ENCODE assay signal across 1 cellular context in genomic region chr4:124275-125081, GRCh38.
A peak's percentile ranks its signal among the peaks of the same experiment; 100 is the strongest.
TF ChIP-seq lines count a peak whose summit lies in the region.

Gene ZNF718, plus strand, starts transcription at chr4:124501. Its CDS starts 170 bp downstream, at chr4:124671.

TF ChIP-seq in H1, 55 proteins besides CTCF, POLR2A, EP300 and RAD21:
- TF ChIP-seq EZH2 (IDR thresholded peaks at IDR 0.05; ENCODE audit: low read depth, low read length, severe bottlenecking): no peak
- peak in 1 of 2 experiments; percentile 15; a peak in 2 of 4 replicates for TF ChIP-seq SIN3A (conservative IDR thresholded peaks at IDR 0.05 in 1 of 2, IDR thresholded peaks at IDR 0.05 in 1 of 2; ENCODE audit: low read depth in 1 of 2, low read length in 2 of 2)
- TF ChIP-seq YY1 (IDR thresholded peaks at IDR 0.05; ENCODE audit: low read depth, low read length): peak; percentile 93
- peak; percentile 81 for TF ChIP-seq CREB1 (IDR thresholded peaks at IDR 0.05)
- no peak for TF ChIP-seq TCF12 (IDR thresholded peaks at IDR 0.05; ENCODE audit: low read depth, low read length)
- no peak; the same call in 1 of the 2 replicates for TF ChIP-seq KDM1A (IDR thresholded peaks at IDR 0.05; ENCODE audit: borderline replicate concordance, low read length)
- TF ChIP-seq TEAD4 (IDR thresholded peaks at IDR 0.05; ENCODE audit: low read depth, low read length): no peak
- peak; percentile 98 for TF ChIP-seq TAF1 (IDR thresholded peaks at IDR 0.05; ENCODE audit: low read depth, low read length)
- TF ChIP-seq E2F6 (IDR thresholded peaks at IDR 0.05): peak; percentile 52
- peak; percentile 82 for TF ChIP-seq KDM4A (IDR thresholded peaks at IDR 0.05; ENCODE audit: low read depth, low read length, severe bottlenecking)
- TF ChIP-seq FOSL1 (IDR thresholded peaks at IDR 0.05; ENCODE audit: insufficient read depth, low read depth, low read length): no peak
- no peak for TF ChIP-seq ATF2 (IDR thresholded peaks at IDR 0.05; ENCODE audit: low read length)
- no peak for TF ChIP-seq NRF1 (IDR thresholded peaks at IDR 0.05; ENCODE audit: low read depth, low read length)
- TF ChIP-seq SIX5 (IDR thresholded peaks at IDR 0.05; ENCODE audit: low read depth, low read length): no peak
- no peak for TF ChIP-seq HDAC6 (IDR thresholded peaks at IDR 0.05; ENCODE audit: low read depth, low read length)
- TF ChIP-seq TAF7 (optimal IDR thresholded peaks at IDR 0.05; ENCODE audit: borderline replicate concordance, low read depth, low read length): peak; percentile 94
- peak; percentile 95 for TF ChIP-seq TBP (IDR thresholded peaks at IDR 0.05; ENCODE audit: low read depth, low read length)
- TF ChIP-seq SP2 (IDR thresholded peaks at IDR 0.05; ENCODE audit: low read length): peak; percentile 82
- peak; percentile 99 for TF ChIP-seq SP1 (IDR thresholded peaks at IDR 0.05; ENCODE audit: low read depth, low read length)
- TF ChIP-seq SAP30 (IDR thresholded peaks at IDR 0.05; ENCODE audit: insufficient read depth, insufficient replicate concordance, low read length): peak; percentile 51
- no peak for TF ChIP-seq ASH2L (IDR thresholded peaks at IDR 0.05; ENCODE audit: low read length)
- peak; percentile 62; the same call in 1 of the 2 replicates for TF ChIP-seq GTF2F1 (IDR thresholded peaks at IDR 0.05; ENCODE audit: borderline replicate concordance, low read depth, low read length)
- no peak for TF ChIP-seq CBX5 (IDR thresholded peaks at IDR 0.05; ENCODE audit: low read depth, low read length)
- peak; percentile 23; the same call in 1 of the 2 replicates for TF ChIP-seq RBBP5 (IDR thresholded peaks at IDR 0.05; ENCODE audit: borderline replicate concordance, low read depth, low read length)
- no peak for TF ChIP-seq POU5F1 (IDR thresholded peaks at IDR 0.05; ENCODE audit: low read depth, low read length)
- TF ChIP-seq CHD1 (IDR thresholded peaks at IDR 0.05; ENCODE audit: low read depth, low read length): no peak
- TF ChIP-seq CHD2 (IDR thresholded peaks at IDR 0.05; ENCODE audit: low read length): peak; percentile 92
- peak; percentile 98 for TF ChIP-seq PHF8 (conservative IDR thresholded peaks at IDR 0.05; ENCODE audit: low read depth, low read length)
- no peak for TF ChIP-seq GABPA (IDR thresholded peaks at IDR 0.05; ENCODE audit: borderline replicate concordance, insufficient read depth, low read length)
- peak; percentile 48; the same call in 1 of the 2 replicates for TF ChIP-seq MAX (IDR thresholded peaks at IDR 0.05)
- peak; percentile 96 for TF ChIP-seq POLR2AphosphoS5 (IDR thresholded peaks at IDR 0.05; ENCODE audit: low read depth, low read length)
